ENCODE assay signal across 9 cellular contexts in the genomic region with DNA sequence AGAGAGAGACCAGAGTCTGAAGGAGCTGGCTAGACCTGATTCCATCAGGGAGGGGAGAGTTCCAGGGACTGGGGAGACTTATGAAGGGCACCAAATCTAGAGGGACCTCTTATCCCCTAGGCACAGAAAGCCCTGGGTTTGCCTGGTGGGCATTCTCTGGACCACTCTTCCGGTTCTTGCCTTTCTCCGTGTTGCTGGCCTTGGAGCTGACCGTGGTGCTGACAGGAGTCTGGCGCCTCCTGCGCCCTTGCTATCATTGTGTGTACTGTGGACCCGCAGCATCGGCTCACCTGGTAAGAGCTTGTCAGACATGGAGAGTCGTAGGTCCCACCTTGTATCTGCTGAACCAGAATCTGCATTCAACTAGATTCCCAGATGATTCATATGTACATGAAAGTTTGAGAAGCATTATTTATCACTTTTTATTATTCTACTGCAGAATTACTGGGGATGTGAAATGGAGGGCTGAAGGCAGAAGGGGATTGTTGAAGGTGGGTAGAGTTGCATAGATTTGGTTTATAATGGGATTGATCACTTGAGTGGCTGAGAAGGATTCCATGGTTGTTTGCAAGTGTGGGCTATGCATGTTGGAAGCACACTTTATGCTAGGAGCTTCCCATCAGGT. TPM values are rescaled to one million over a fixed set of nuclear protein-coding genes. Genes with fewer than 3 reads are reported as not detected.
A peak's percentile ranks its signal among the peaks of the same experiment; 100 is the strongest.
DNase-seq lines count a peak whose midpoint lies in the region; ATAC-seq and TF ChIP-seq lines count a peak whose summit lies in the region.
"Had no signal": no experiment of that assay in that cellular context is flagged by ENCODE, and none has a peak within 500 bp of the region (broad histone marks: within the 10 kb centered on the region; RNA-seq: fewer than 3 reads in every experiment).

No MANE protein-coding gene starts in this region.

- peaks cover 6% of the 10 kb centered on the region for H3K4me1 ChIP-seq in A673 (ENCODE audit: insufficient read depth, low read length, poor library complexity, severe bottlenecking)
- H3K4me1 ChIP-seq: heart right ventricle had no signal

- TF ChIP-seq CTCF in A673 (conservative IDR thresholded peaks at IDR 0.05; ENCODE audit: low read depth, low read length) (no peak), lower leg skin (IDR thresholded peaks at IDR 0.05) (no peak)

- TF ChIP-seq POLR2A in lower leg skin (IDR thresholded peaks at IDR 0.05) = no peak

- H3K4me3 ChIP-seq in A673 (ENCODE audit: low read depth, low read length, poor library complexity, severe bottlenecking) (no peak overlapping the region), lower leg skin (ENCODE audit: low read depth, poor library complexity, severe bottlenecking) (no peak overlapping the region)
- H3K4me3 ChIP-seq: heart right ventricle had no signal

- BruUV-seq in A673 (replicated peaks; lab: Mats Ljungman, UMichigan) = no TSS peak

- WGBS in lower leg skin, 2 donors = 5 to 6% methylated on average over 8 of the region's 8 CpGs

- no peaks in the 10 kb centered on the region for H3K36me3 ChIP-seq in A673 (ENCODE audit: insufficient read depth, low read length, poor library complexity, severe bottlenecking)
- H3K36me3 ChIP-seq: heart right ventricle had no signal

- CTCF ChIA-PET in A673 (lab: Charles Lee) = no interaction called here

- intact Hi-C loops in A673 (cut with micrococcal nuclease; ENCODE audit: unreplicated experiment) (no loop called here), lower leg skin (cut with DNase I; ENCODE audit: low total_unique reads) (no loop called here)

- POLR2A ChIA-PET in A673 (lab: Charles Lee; ENCODE audit: low non-redundant PET) = no interaction called here

- H3K27me3 ChIP-seq in A673 (replicated peaks; ENCODE audit: insufficient read depth, low read depth, low read length, poor library complexity) = no peaks in the 10 kb centered on the region

- no peaks in the 10 kb centered on the region for H3K9me3 ChIP-seq in A673 (ENCODE audit: low read depth, low read length, poor library complexity, severe bottlenecking)
- H3K9me3 ChIP-seq: heart right ventricle had no signal

- ATAC-seq in HG02938 (IDR thresholded peaks at IDR 0.05; ENCODE audit: unreplicated experiment) = no peak
- no peak for ATAC-seq in HG02642 (IDR thresholded peaks at IDR 0.05; ENCODE audit: poor library complexity, unreplicated experiment)
- ATAC-seq in HG03342 (IDR thresholded peaks at IDR 0.05; ENCODE audit: unreplicated experiment) = no peak
- ATAC-seq: heart right ventricle had no signal

- DNase-seq in A673 (ENCODE audit: low spot score) (peak; percentile 49), HPDE6-E6E7 (ENCODE audit: extremely low spot score) (peak; percentile 46), iPS-NIHi7 (ENCODE audit: extremely low spot score) (peak; percentile 83), lower leg skin (ENCODE audit: low spot score in 2 of 2) (no peak)
- DNase-seq in activated CD4-positive, alpha-beta T cell treated with anti-CD3 and anti-CD28 coated beads, Interleukin-2, amount 50 U/mL, for 48 hours = peak; percentile 15 to 31

- H3K27ac ChIP-seq in A673 (ENCODE audit: low read depth, low read length, poor library complexity, severe bottlenecking) = no peak overlapping the region
- H3K27ac ChIP-seq: heart right ventricle had no signal

RNA-seq across cellular contexts. Expression of gene TRPM8, which starts 4.3 kb away (rescaled TPM):
- total RNA-seq in A673 (2021) (3.6 and 8.9 TPM in 2 replicates), lower leg skin (under 1 TPM in 2 of 4 donors, not detected in 2; 0.46 TPM)
- total RNA-seq: heart right ventricle had no signal

RNA-seq across cellular contexts. Expression of gene HJURP, which starts 58.6 kb away (rescaled TPM):
- total RNA-seq in A673 (2021) (103 and 107 TPM in 2 replicates), lower leg skin (1 to 10 TPM; 1.2 to 4.4 (median 3.5) TPM)

Comparison
In these comparisons a context has a peak if more than half of its experiments do, and no peak if none do; other contexts are left out.
1. DNase-seq: peak in A673 (single experiment), HPDE6-E6E7 (single experiment), activated CD4-positive, alpha-beta T cell treated with anti-CD3 and anti-CD28 coated beads, Interleukin-2, amount 50 U/mL, for 48 hours (2 of 2) and iPS-NIHi7 (single experiment); none in lower leg skin (0 of 2).
2. RNA of gene HJURP, which starts 58.6 kb away (total RNA-seq): 103 to 107 TPM in A673; 1.2 to 4.4 TPM in lower leg skin; every median in the first group is over 10 times any median in the second.